8 cellular contexts compared by ENCODE assay signal in the genomic region with DNA sequence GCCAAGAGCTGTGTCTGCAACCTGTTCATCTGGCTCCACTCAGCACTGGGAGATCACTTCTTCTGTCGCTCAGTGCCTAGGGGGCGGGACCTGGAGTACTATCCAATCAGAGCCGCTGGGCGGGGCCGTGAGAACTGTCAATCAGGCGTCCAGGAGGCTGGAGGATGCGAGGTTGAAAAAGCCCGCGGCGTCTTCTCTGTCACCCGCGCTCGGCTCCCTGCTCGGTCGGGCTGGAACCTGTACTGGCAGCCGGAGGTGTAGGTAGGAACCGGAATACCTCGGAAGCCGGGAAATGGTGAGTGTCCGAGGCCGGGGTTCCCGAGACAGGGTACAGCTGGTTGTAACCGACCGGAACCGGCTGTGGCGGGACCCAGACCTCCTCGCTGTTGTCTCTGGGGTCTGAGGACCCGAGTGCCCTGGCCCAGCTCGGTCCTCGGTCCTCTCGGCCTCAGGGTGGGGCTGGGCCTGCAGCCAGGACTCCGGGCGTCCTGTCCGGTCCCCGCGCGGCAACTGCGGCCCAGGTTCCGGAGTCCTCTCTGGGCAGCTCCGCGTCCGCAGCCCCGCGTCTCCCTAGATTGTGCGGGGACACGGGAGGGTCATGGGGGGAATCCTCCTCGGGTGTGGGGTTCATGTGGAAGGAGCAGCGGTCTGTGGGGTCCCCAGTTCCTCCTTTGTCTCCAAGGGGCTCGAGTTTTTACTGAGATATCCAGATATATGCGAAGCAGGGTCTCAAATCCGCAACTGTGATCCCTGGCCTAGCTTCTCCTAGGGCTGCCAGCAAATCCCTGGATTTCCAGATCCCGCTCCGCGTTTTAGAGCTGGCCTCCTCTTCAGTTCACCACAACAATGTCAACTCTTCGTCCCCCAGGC. TPM values are rescaled to one million over a fixed set of nuclear protein-coding genes. Genes with fewer than 3 reads are reported as not detected.
DNase-seq lines count a peak whose midpoint lies in the region; ATAC-seq, FAIRE-seq and TF ChIP-seq lines count a peak whose summit lies in the region.

No MANE protein-coding gene starts in this region.

- intact Hi-C loops in gastrocnemius medialis (cut with DNase I; ENCODE audit: low total_unique reads): no loop called here

- no peaks in the 10 kb centered on the region for H3K27me3 Mint-ChIP-seq in brain

- H3K4me1 Mint-ChIP-seq in brain: peaks cover 16% of the 10 kb centered on the region

- no peaks in the 10 kb centered on the region for H3K36me3 ChIP-seq in gastrocnemius medialis

- no peaks in the 10 kb centered on the region for H3K9me3 ChIP-seq in gastrocnemius medialis

- H3K4me3 ChIP-seq in iPS-11a (ENCODE audit: low read depth, low read length) (peak overlapping the region; percentile 79), gastrocnemius medialis (peak overlapping the region; percentile 46 to 79 (median 60))

- peak overlapping the region in 4 of 5 experiments; percentile 84 to 97 (median 90) for H3K27ac Mint-ChIP-seq in brain

- ATAC-seq in HG02970 (IDR thresholded peaks at IDR 0.05; ENCODE audit: low FRiP score, unreplicated experiment) (peak; percentile 83), gastrocnemius medialis (peak; percentile 86 to 95), GM18858 (IDR thresholded peaks at IDR 0.05; ENCODE audit: unreplicated experiment) (no peak)

- no peak overlapping the region for H3K27ac ChIP-seq in gastrocnemius medialis

- H3K36me3 Mint-ChIP-seq in brain: peaks cover 25% of the 10 kb centered on the region

- DNase-seq in GM13977 (ENCODE audit: low spot score) (peak; percentile 95), NCI-H1930 (lab: John Stamatoyannopoulos, UW) (peak; percentile 82 to 91), gastrocnemius medialis (peak; percentile 72 to 82)

- peaks cover 0 to 19% (median 2%) of the 10 kb centered on the region in 5 experiments for H3K9me3 Mint-ChIP-seq in brain

- peaks cover 0 to 12% (median 3%) of the 10 kb centered on the region in 3 donors for H3K27me3 ChIP-seq in gastrocnemius medialis

- no peak for TF ChIP-seq POLR2A in gastrocnemius medialis (IDR thresholded peaks at IDR 0.05)

- in situ Hi-C loops in GM13977 (cut with MboI; ENCODE audit: low pct_unique_long_range_greater_than_20kb, low sequenced_read_pairs, unreplicated experiment) (no loop called here), gastrocnemius medialis (cut with MboI; ENCODE audit: low sequenced_read_pairs in 4 of 4) (no loop called here)

- peaks cover 0 to 5% of the 10 kb centered on the region in 2 donors for H3K4me1 ChIP-seq in gastrocnemius medialis

- no peak for TF ChIP-seq CTCF in GM13977 (IDR thresholded peaks at IDR 0.05; ENCODE audit: extremely low read depth, insufficient read depth, missing control alignments)
- no peak for TF ChIP-seq CTCF in brain (conservative IDR thresholded peaks at IDR 0.05)
- no peak for TF ChIP-seq CTCF in gastrocnemius medialis (IDR thresholded peaks at IDR 0.05 in 4 of 5, conservative IDR thresholded peaks at IDR 0.05 in 1 of 5)

- H3K4me3 Mint-ChIP-seq in brain: peak overlapping the region; percentile 92 to 98 (median 93)

- peak; percentile 11 for FAIRE-seq in TTC549 (lab: Jason Lieb, UNC)

RNA-seq across cellular contexts. Expression of gene ZNF627, which starts 42.6 kb away (rescaled TPM):
- polyA plus RNA-seq in brain (ENCODE audit: insufficient read depth, low read depth, low replicate concordance): 10.8 TPM
- total RNA-seq in gastrocnemius medialis: 1 to 10 TPM; 2.3 to 4.5 (median 3.7) TPM
